17 cellular contexts compared by ENCODE assay signal in the genomic region with DNA sequence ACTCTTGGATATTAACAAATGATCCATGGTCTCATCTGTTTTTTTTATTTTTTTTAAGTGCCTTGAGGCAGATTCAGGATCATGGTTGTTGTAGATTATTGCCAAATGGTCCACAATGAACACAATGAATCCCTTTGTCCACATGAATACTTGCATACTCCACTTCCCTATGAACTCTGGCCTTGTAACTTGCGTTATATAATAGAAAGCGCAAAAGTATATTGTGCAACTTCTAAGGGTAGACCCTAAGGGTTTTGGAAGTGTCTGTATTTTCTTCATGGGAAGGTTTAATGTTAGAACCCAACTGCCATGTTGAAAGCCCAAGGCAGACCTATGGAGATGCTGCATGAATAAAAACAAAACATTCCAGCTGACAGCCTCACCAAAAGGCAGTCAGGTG. TPM values are rescaled to one million over a fixed set of nuclear protein-coding genes. Genes with fewer than 3 reads are reported as not detected.
DNase-seq lines count a peak whose midpoint lies in the region; ATAC-seq and TF ChIP-seq lines count a peak whose summit lies in the region.
"Had no signal": no experiment of that assay in that cellular context is flagged by ENCODE, and none has a peak within 500 bp of the region (broad histone marks: within the 10 kb centered on the region; RNA-seq: fewer than 3 reads in every experiment).

No MANE protein-coding gene starts in this region.

- H3K9me3 ChIP-seq in prostate gland = no peaks in the 10 kb centered on the region

- no peak overlapping the region for H3K27ac ChIP-seq in prostate gland
- H3K27ac ChIP-seq: GM23248 had no signal

- peak; percentile 34 for DNase-seq in NCI-H1048 (lab: John Stamatoyannopoulos, UW)
- peak; percentile 88 for DNase-seq in foreskin melanocyte
- peak; percentile 8 for DNase-seq in pons (ENCODE audit: low spot score)
- no peak for DNase-seq in left cardiac atrium
- no peak for DNase-seq in prostate gland (ENCODE audit: low spot score)
- DNase-seq: C1 segment of cervical spinal cord; Caco-2; CD4-positive, alpha-beta memory T cell; DMS153; DND-41; GM23248; H7; HCEC 1CT had no signal

- no peaks in the 10 kb centered on the region for H3K36me3 ChIP-seq in prostate gland

- no peak for TF ChIP-seq CTCF in prostate gland (IDR thresholded peaks at IDR 0.05)

- H3K4me1 ChIP-seq in prostate gland (replicated peaks) = no peaks in the 10 kb centered on the region
- H3K4me1 ChIP-seq: Caco-2 had no signal

- ATAC-seq in left cardiac atrium = no peak
- ATAC-seq in GM21528 (IDR thresholded peaks at IDR 0.05; ENCODE audit: low FRiP score, unreplicated experiment) = no peak

- WGBS in prostate gland = 94% methylated on average over 2 of the region's 2 CpGs

- H3K4me3 ChIP-seq in prostate gland = no peak overlapping the region
- H3K4me3 ChIP-seq: GM23248 had no signal

- TF ChIP-seq POLR2A in prostate gland (IDR thresholded peaks at IDR 0.05) = no peak

- no peaks in the 10 kb centered on the region for H3K27me3 ChIP-seq in prostate gland (replicated peaks; ENCODE audit: insufficient read depth)

- intact Hi-C loops in left cardiac atrium (cut with DNase I) = no loop called here
- intact Hi-C loops in prostate gland (cut with DNase I) = no loop called here

RNA-seq across cellular contexts. Expression of a gene that starts 8.1 kb away (rescaled TPM):
- total RNA-seq in left cardiac atrium (not detected), prostate gland (not detected)
- total RNA-seq: A172; A673; Caco-2; CD4-positive, alpha-beta memory T cell; GM23248; H1; H7 had no signal

RNA-seq across cellular contexts. Expression of a gene that starts 29.0 kb away (rescaled TPM):
- total RNA-seq in left cardiac atrium (not detected), prostate gland (not detected)
- total RNA-seq: A172; A673; Caco-2; CD4-positive, alpha-beta memory T cell; GM23248; H1; H7 had no signal

RNA-seq across cellular contexts. Expression of a gene that starts 50.3 kb away (rescaled TPM):
- not detected for total RNA-seq in left cardiac atrium
- total RNA-seq in prostate gland = not detected
- total RNA-seq: A172; A673; Caco-2; CD4-positive, alpha-beta memory T cell; GM23248; H1; H7 had no signal

RNA-seq across cellular contexts. Expression of a gene that starts 58.6 kb away (rescaled TPM):
- not detected for total RNA-seq in left cardiac atrium
- 1 to 10 TPM in 1 of 2 donors, not detected in 1; 1.6 TPM for total RNA-seq in prostate gland
- total RNA-seq: A172; A673; Caco-2; CD4-positive, alpha-beta memory T cell; GM23248; H1; H7 had no signal

Comparison
In these comparisons a context has a peak if more than half of its experiments do, and no peak if none do; other contexts are left out.
1. DNase-seq: peak in NCI-H1048 (single experiment), foreskin melanocyte (single experiment) and pons (single experiment); none in left cardiac atrium (single experiment) and prostate gland (single experiment).